ENCODE assay signal across 18 cellular contexts in genomic region chr9:101453776-101454570, GRCh38. TPM values are rescaled to one million over a fixed set of nuclear protein-coding genes. Genes with fewer than 3 reads are reported as not detected.
DNase-seq lines count a peak whose midpoint lies in the region; ATAC-seq and TF ChIP-seq lines count a peak whose summit lies in the region.
"Had no signal": no experiment of that assay in that cellular context is flagged by ENCODE, and none has a peak within 500 bp of the region (broad histone marks: within the 10 kb centered on the region; RNA-seq: fewer than 3 reads in every experiment).

No MANE protein-coding gene starts in this region.

- H3K9ac ChIP-seq in SK-N-SH: no peak overlapping the region

- H3K4me2 ChIP-seq in SK-N-SH: no peak overlapping the region
- no peak overlapping the region for H3K4me2 ChIP-seq in hepatocyte

- POLR2A ChIA-PET in SK-N-SH (lab: Yijun Ruan, JAX): no interaction called here

- no peaks in the 10 kb centered on the region for H3K36me3 ChIP-seq in SK-N-SH (replicated peaks in 1 of 2; ENCODE audit: control insufficient read depth in 1 of 2, insufficient read depth in 2 of 2, low read length in 1 of 2)
- H3K36me3 ChIP-seq in hepatocyte (replicated peaks; ENCODE audit: insufficient read depth, low read depth): no peaks in the 10 kb centered on the region

- no peak for TF ChIP-seq EP300 in SK-N-SH (IDR thresholded peaks at IDR 0.05; ENCODE audit: borderline replicate concordance in 1 of 2, low read depth in 1 of 2, low read length in 1 of 2)

- H3K9me3 ChIP-seq in SK-N-SH: no peaks in the 10 kb centered on the region
- H3K9me3 ChIP-seq in hepatocyte (ENCODE audit: low read depth): no peaks in the 10 kb centered on the region

- TF ChIP-seq RAD21 in SK-N-SH (IDR thresholded peaks at IDR 0.05; ENCODE audit: low read length): no peak

- H3K27me3 ChIP-seq in SK-N-SH (ENCODE audit: insufficient read depth): no peaks in the 10 kb centered on the region
- no peaks in the 10 kb centered on the region for H3K27me3 ChIP-seq in hepatocyte

- CTCF ChIA-PET in SK-N-SH (lab: Yijun Ruan, JAX): interaction anchor here (10.6 kb wide), 1 partner anchor 74 kb away, joined by 363 read pairs; the partner anchor contains the start of gene RNF20

- H2AFZ ChIP-seq in SK-N-SH (ENCODE audit: low read depth) (no peak overlapping the region), hepatocyte (no peak overlapping the region)

- WGBS in SK-N-SH (ENCODE audit: low lambda C conversion rate): 62% methylated on average over 4 of the region's 4 CpGs
- 87% methylated on average over 4 of the region's 4 CpGs for WGBS in hepatocyte (ENCODE audit: low lambda C conversion rate, missing lambda C conversion rate)

- DNase-seq in SK-N-SH (no peak), choroid plexus epithelial cell (ENCODE audit: low read depth) (peak; percentile 89), iris pigment epithelial cell (ENCODE audit: low read depth) (peak; percentile 47), NCI-H1694 (lab: John Stamatoyannopoulos, UW) (no peak), cerebellum (ENCODE audit: low spot score) (no peak), hepatocyte (ENCODE audit: low spot score) (no peak), Ammon's horn (ENCODE audit: low spot score) (no peak)
- DNase-seq: C1 segment of cervical spinal cord, COR-L47, DMS153, H7, NCI-H2029, NCI-H2171 treated with DMSO at 0.1 percent for 48 hours, NCI-H510A, SIG-M5 had no signal

- no peak for TF ChIP-seq CTCF in SK-N-SH (IDR thresholded peaks at IDR 0.05)
- no peak for TF ChIP-seq CTCF in choroid plexus epithelial cell (conservative IDR thresholded peaks at IDR 0.05; ENCODE audit: low read depth, low read length)
- TF ChIP-seq CTCF in hepatocyte (IDR thresholded peaks at IDR 0.05; ENCODE audit: poor library complexity): no peak

- no peaks in the 10 kb centered on the region for H3K79me2 ChIP-seq in SK-N-SH (ENCODE audit: insufficient read depth)
- H3K79me2 ChIP-seq in hepatocyte: no peaks in the 10 kb centered on the region

- H3K27ac ChIP-seq in SK-N-SH (ENCODE audit: low read depth in 2 of 2, low read length in 1 of 2): peak overlapping the region in 1 of 2 experiments; percentile 37; a peak in 1 of 4 replicates
- no peak overlapping the region for H3K27ac ChIP-seq in hepatocyte
- H3K27ac ChIP-seq: 22Rv1 had no signal

- no peak overlapping the region for H3K4me3 ChIP-seq in SK-N-SH (ENCODE audit: low read depth in 2 of 2, low read length in 1 of 2)
- H3K4me3 ChIP-seq in choroid plexus epithelial cell (ENCODE audit: low read depth, low read length): no peak overlapping the region
- H3K4me3 ChIP-seq in hepatocyte: no peak overlapping the region

- peaks cover 5% of the 10 kb centered on the region for H3F3A ChIP-seq in SK-N-SH (replicated peaks; ENCODE audit: insufficient read depth)

- H4K20me1 ChIP-seq in SK-N-SH (ENCODE audit: insufficient read depth) (no peaks in the 10 kb centered on the region), hepatocyte (ENCODE audit: insufficient read depth, poor library complexity, severe bottlenecking) (no peaks in the 10 kb centered on the region)

- ATAC-seq in SK-N-SH treated with all-trans-retinoic acid at 6 μM for 48 hours: no peak
- ATAC-seq: HepG2 had no signal

- H3K9me2 ChIP-seq in SK-N-SH: no peaks in the 10 kb centered on the region
- no peaks in the 10 kb centered on the region for H3K9me2 ChIP-seq in hepatocyte (replicated peaks; ENCODE audit: insufficient read depth)

- H3K4me1 ChIP-seq in SK-N-SH (ENCODE audit: control insufficient read depth in 1 of 2, insufficient read depth in 2 of 2, low read depth in 1 of 2, low read length in 1 of 2): peaks cover 0 to 2% of the 10 kb centered on the region in 2 experiments; a peak in 1 of 4 replicates
- no peaks in the 10 kb centered on the region for H3K4me1 ChIP-seq in hepatocyte (ENCODE audit: insufficient read depth)

TF ChIP-seq in SK-N-SH, 30 proteins besides CTCF, POLR2A, EP300 and RAD21 (continues in another document):
- TF ChIP-seq MEF2A (IDR thresholded peaks at IDR 0.05; ENCODE audit: borderline replicate concordance, low read depth): no peak
- TF ChIP-seq SMC3 (IDR thresholded peaks at IDR 0.05; ENCODE audit: low read depth, low read length): no peak
- peak; percentile 45; the same call in 1 of the 2 replicates for TF ChIP-seq TCF12 (IDR thresholded peaks at IDR 0.05)
- no peak for TF ChIP-seq POLR2AphosphoS5 (IDR thresholded peaks at IDR 0.05; ENCODE audit: low read depth, low read length)
- TF ChIP-seq NFIC (IDR thresholded peaks at IDR 0.05; ENCODE audit: borderline replicate concordance): no peak
- TF ChIP-seq FOSL2 (IDR thresholded peaks at IDR 0.05; ENCODE audit: borderline replicate concordance, low read depth): 0 out of 2 replicates have a peak, but pooled peaks have one; percentile 5
- TF ChIP-seq USF2 (IDR thresholded peaks at IDR 0.05; ENCODE audit: borderline replicate concordance, low read depth, low read length): no peak
- TF ChIP-seq GABPA (IDR thresholded peaks at IDR 0.05; ENCODE audit: low read depth): no peak
- no peak for TF ChIP-seq MAX (IDR thresholded peaks at IDR 0.05; ENCODE audit: low read depth)
- no peak for TF ChIP-seq RCOR1 (IDR thresholded peaks at IDR 0.05; ENCODE audit: low read length)

TF ChIP-seq in SK-N-SH treated with all-trans-retinoic acid at 6 μM for 48 hours, 23 proteins besides CTCF, POLR2A, EP300 and RAD21:
- TF ChIP-seq ARNTL (CRISPR knock-in tag; IDR thresholded peaks at IDR 0.05; ENCODE audit: borderline replicate concordance, low read depth) (no peak), CSDC2 (CRISPR knock-in tag; IDR thresholded peaks at IDR 0.05) (no peak), PATZ1 (CRISPR knock-in tag; IDR thresholded peaks at IDR 0.05; ENCODE audit: borderline replicate concordance) (no peak), ISL1 (CRISPR knock-in tag; IDR thresholded peaks at IDR 0.05) (no peak), ZNF8 (CRISPR knock-in tag; IDR thresholded peaks at IDR 0.05) (no peak), CREB5 (CRISPR knock-in tag; IDR thresholded peaks at IDR 0.05; ENCODE audit: low read depth) (no peak)

RNA-seq across cellular contexts. Expression of gene ALDOB, which starts 18.4 kb away (rescaled TPM):
- not detected in 2 replicates for polyA plus RNA-seq in SK-N-SH (2012; rRNA removed)
- polyA plus RNA-seq in SK-N-SH (2012; cell fraction: cytosol; rRNA removed): not detected in 2 replicates
- not detected in 2 replicates for polyA plus RNA-seq in SK-N-SH (2012; cell fraction: nucleus; rRNA removed)
- 0.54 TPM for total RNA-seq in cerebellum
- 236 and 264 TPM in 2 replicates for total RNA-seq in hepatocyte
- 44.0 and 71.6 TPM in 2 replicates for polyA plus RNA-seq in hepatocyte
- total RNA-seq: H7 had no signal

RNA-seq across cellular contexts. Expression of gene ZNF189, which starts 55.3 kb away (rescaled TPM):
- polyA plus RNA-seq in SK-N-SH (2012; rRNA removed) (2.9 and 3.4 TPM in 2 replicates), hepatocyte (11.1 and 13.6 TPM in 2 replicates)
- polyA plus RNA-seq in SK-N-SH (2012; cell fraction: cytosol; rRNA removed): 3.5 and 4.1 TPM in 2 replicates
- 4.0 and 10.6 TPM in 2 replicates for polyA plus RNA-seq in SK-N-SH (2012; cell fraction: nucleus; rRNA removed)
- total RNA-seq in cerebellum (40.6 TPM), hepatocyte (50.0 and 60.3 TPM in 2 replicates)

RNA-seq across cellular contexts. Expression of gene MRPL50, which starts 55.6 kb away (rescaled TPM):
- polyA plus RNA-seq in SK-N-SH (2012; rRNA removed) (6.3 and 8.6 TPM in 2 replicates), hepatocyte (23.1 and 23.7 TPM in 2 replicates)
- 10.9 and 15.2 TPM in 2 replicates for polyA plus RNA-seq in SK-N-SH (2012; cell fraction: cytosol; rRNA removed)
- 1.8 and 3.9 TPM in 2 replicates for polyA plus RNA-seq in SK-N-SH (2012; cell fraction: nucleus; rRNA removed)
- total RNA-seq in cerebellum (34.2 TPM), hepatocyte (22.8 and 24.1 TPM in 2 replicates)

Comparison
In these comparisons a context has a peak if more than half of its experiments do, and no peak if none do; other contexts are left out.
1. DNase-seq: peak in choroid plexus epithelial cell (single experiment) and iris pigment epithelial cell (single experiment); none in SK-N-SH (single experiment), NCI-H1694 (single experiment), cerebellum (single experiment), hepatocyte (single experiment) and Ammon's horn (single experiment).
2. RNA of gene ALDOB, which starts 18.4 kb away (total RNA-seq): 236 to 264 TPM in hepatocyte; 0.54 TPM in cerebellum (single experiment); every median in the first group is over 100 times any median in the second.